ENCODE assay signal across 16 cellular contexts in genomic region chr2:182360012-182360662, GRCh38.
A peak's percentile ranks its signal among the peaks of the same experiment; 100 is the strongest.
DNase-seq lines count a peak whose midpoint lies in the region; ATAC-seq, FAIRE-seq and TF ChIP-seq lines count a peak whose summit lies in the region.
"Had no signal": no experiment of that assay in that cellular context is flagged by ENCODE, and none has a peak within 500 bp of the region (broad histone marks: within the 10 kb centered on the region; RNA-seq: fewer than 3 reads in every experiment).

No MANE protein-coding gene starts in this region.

- no peaks in the 10 kb centered on the region for H3K9me3 ChIP-seq in AG04450 (ENCODE audit: control insufficient read depth, insufficient read depth, low read length)
- H3K9me3 ChIP-seq in SK-N-SH = no peaks in the 10 kb centered on the region

- H4K20me1 ChIP-seq in SK-N-SH (ENCODE audit: insufficient read depth) = no peaks in the 10 kb centered on the region

- peak overlapping the region; percentile 67 for H2AFZ ChIP-seq in SK-N-SH (ENCODE audit: low read depth)

- no peak for FAIRE-seq in D721Med (lab: Jason Lieb, UNC)
- FAIRE-seq: GM18507 had no signal

- no peak overlapping the region for H3K9ac ChIP-seq in SK-N-SH

- H3K4me1 ChIP-seq in SK-N-SH (ENCODE audit: control insufficient read depth in 1 of 2, insufficient read depth in 2 of 2, low read depth in 1 of 2, low read length in 1 of 2) (peaks cover 5 to 11% of the 10 kb centered on the region in 2 experiments), foreskin keratinocyte (no peaks in the 10 kb centered on the region)

- no peaks in the 10 kb centered on the region for H3F3A ChIP-seq in SK-N-SH (replicated peaks; ENCODE audit: insufficient read depth)

- ATAC-seq in foreskin keratinocyte (peak; percentile 56), omental fat pad (ENCODE audit: low FRiP score) (peak; percentile 80)

- H3K27me3 ChIP-seq in AG04450 (ENCODE audit: control insufficient read depth, insufficient read depth, low read length) (no peaks in the 10 kb centered on the region), SK-N-SH (ENCODE audit: insufficient read depth) (no peaks in the 10 kb centered on the region), foreskin keratinocyte (no peaks in the 10 kb centered on the region), dorsolateral prefrontal cortex (no peaks in the 10 kb centered on the region)

- H3K79me2 ChIP-seq in SK-N-SH (ENCODE audit: insufficient read depth) = no peaks in the 10 kb centered on the region

- TF ChIP-seq RAD21 in SK-N-SH (IDR thresholded peaks at IDR 0.05; ENCODE audit: low read length) = no peak

- peak in 1 of 2 experiments; percentile 42; a peak in 2 of 4 replicates for TF ChIP-seq EP300 in SK-N-SH (IDR thresholded peaks at IDR 0.05; ENCODE audit: borderline replicate concordance in 1 of 2, low read depth in 1 of 2, low read length in 1 of 2)

- no peak overlapping the region; the same call in 1 of the 2 replicates for H3K4me2 ChIP-seq in SK-N-SH

- intact Hi-C loops in dorsolateral prefrontal cortex (cut with DNase I) = no loop called here

- H3K27ac ChIP-seq in AG04450 (ENCODE audit: low read depth, low read length) (no peak overlapping the region), SK-N-SH (ENCODE audit: low read depth in 2 of 2, low read length in 1 of 2) (peak overlapping the region; percentile 27 to 82; a peak in 3 of 4 replicates), foreskin keratinocyte (no peak overlapping the region), dorsolateral prefrontal cortex (no peak overlapping the region)
- H3K27ac ChIP-seq: HL-60, VCaP had no signal

- H3K4me3 ChIP-seq in AG04450 (ENCODE audit: low read depth, low read length) = no peak overlapping the region
- peak overlapping the region in 1 of 2 experiments; percentile 9; a peak in 1 of 4 replicates for H3K4me3 ChIP-seq in SK-N-SH (ENCODE audit: low read depth in 2 of 2, low read length in 1 of 2)
- H3K4me3 ChIP-seq in dorsolateral prefrontal cortex = no peak overlapping the region

- no peaks in the 10 kb centered on the region for H3K36me3 ChIP-seq in SK-N-SH (replicated peaks in 1 of 2; ENCODE audit: control insufficient read depth in 1 of 2, insufficient read depth in 2 of 2, low read length in 1 of 2)

- 37% methylated on average over 10 of the region's 10 CpGs for WGBS in SK-N-SH (ENCODE audit: low lambda C conversion rate)

- CTCF ChIA-PET in AG04450 (lab: Charles Lee) = interaction anchor here (0.7 kb wide), 1 partner anchor 173 kb away, joined by 4 read pairs; no protein-coding TSS in a partner anchor
- CTCF ChIA-PET in SK-N-SH (lab: Yijun Ruan, JAX) = interaction anchor here (0.8 kb wide), 1 partner anchor 289 kb away, joined by 3 read pairs; no protein-coding TSS in a partner anchor

- TF ChIP-seq CTCF in AG04450 (IDR thresholded peaks at IDR 0.05; ENCODE audit: low read depth, low read length) (no peak), SK-N-SH (IDR thresholded peaks at IDR 0.05) (no peak), foreskin keratinocyte (conservative IDR thresholded peaks at IDR 0.05) (no peak), omental fat pad (IDR thresholded peaks at IDR 0.05) (no peak), dorsolateral prefrontal cortex (IDR thresholded peaks at IDR 0.05 in 54 of 56, conservative IDR thresholded peaks at IDR 0.05 in 2 of 56; ENCODE audit: low read depth in 1 of 56, partially characterized antibody in 56 of 56) (no peak), D721Med (IDR thresholded peaks at IDR 0.05; ENCODE audit: insufficient read depth, missing control alignments) (no peak)

- peak; percentile 34 for DNase-seq in AG04450 (ENCODE audit: low read depth, low spot score)
- DNase-seq in SK-N-SH = no peak
- peak in 1 of 2 donors; percentile 36 for DNase-seq in foreskin keratinocyte
- peak; percentile 29 for DNase-seq in omental fat pad (ENCODE audit: low spot score)
- no peak for DNase-seq in NCI-H1694 (lab: John Stamatoyannopoulos, UW)
- DNase-seq in dorsolateral prefrontal cortex = no peak
- no peak for DNase-seq in D721Med (ENCODE audit: insufficient read length, low spot score)
- no peak for DNase-seq in putamen (ENCODE audit: low spot score)
- DNase-seq: activated T-cell treated with anti-CD3 and anti-CD28 coated beads for 4 hours, AML-193, mesendoderm, retina, SHP77 treated with DMSO at 0.1 percent for 48 hours had no signal

- POLR2A ChIA-PET in AG04450 (lab: Yijun Ruan, JAX) (no interaction called here), SK-N-SH (lab: Yijun Ruan, JAX) (no interaction called here)

- no peaks in the 10 kb centered on the region for H3K9me2 ChIP-seq in SK-N-SH

TF ChIP-seq in SK-N-SH, 30 proteins besides CTCF, POLR2A, EP300 and RAD21:
- TF ChIP-seq PBX3 (IDR thresholded peaks at IDR 0.05) = peak; percentile 11; the same call in 1 of the 2 replicates
- TF ChIP-seq RXRA (IDR thresholded peaks at IDR 0.05; ENCODE audit: borderline replicate concordance, low read depth) = no peak
- no peak for TF ChIP-seq MEF2A (IDR thresholded peaks at IDR 0.05; ENCODE audit: borderline replicate concordance, low read depth)
- TF ChIP-seq RCOR1 (IDR thresholded peaks at IDR 0.05; ENCODE audit: low read length) = 0 out of 2 replicates have a peak, but pooled peaks have one; percentile 14
- TF ChIP-seq TCF12 (IDR thresholded peaks at IDR 0.05) = peak; percentile 47; the same call in 1 of the 2 replicates
- TF ChIP-seq IRF3 (IDR thresholded peaks at IDR 0.05; ENCODE audit: low read depth, low read length) = no peak

Comparison
In these comparisons a context has a peak if more than half of its experiments do, and no peak if none do; other contexts are left out.
1. DNase-seq: peak in AG04450 (single experiment) and omental fat pad (single experiment); none in SK-N-SH (single experiment), NCI-H1694 (single experiment), dorsolateral prefrontal cortex (0 of 10), D721Med (single experiment) and putamen (single experiment).
2. H3K27ac ChIP-seq: peak in SK-N-SH (2 of 2); none in AG04450 (single experiment), foreskin keratinocyte (single experiment) and dorsolateral prefrontal cortex (0 of 59).